21 cellular contexts compared by ENCODE assay signal in the genomic region with DNA sequence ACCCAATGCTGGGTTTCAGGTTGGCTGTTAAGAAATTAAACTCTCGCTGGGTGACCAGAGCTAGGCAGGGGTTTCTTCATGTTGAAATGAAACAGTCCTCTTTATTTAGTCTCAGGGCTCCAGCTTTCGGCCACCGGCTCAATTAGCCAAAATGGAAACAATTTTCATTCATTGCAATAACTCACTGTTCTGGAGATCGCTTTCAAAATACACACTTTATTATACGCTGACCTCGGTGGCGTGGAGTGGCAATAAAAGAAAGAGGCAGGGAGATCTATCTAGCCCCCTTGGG. TPM values are rescaled to one million over a fixed set of nuclear protein-coding genes. Genes with fewer than 3 reads are reported as not detected.
A peak's percentile ranks its signal among the peaks of the same experiment; 100 is the strongest.
DNase-seq lines count a peak whose midpoint lies in the region; ATAC-seq and TF ChIP-seq lines count a peak whose summit lies in the region.
"Had no signal": no experiment of that assay in that cellular context is flagged by ENCODE, and none has a peak within 500 bp of the region (broad histone marks: within the 10 kb centered on the region; RNA-seq: fewer than 3 reads in every experiment).

No MANE protein-coding gene starts in this region.

- in situ Hi-C loops in GM13977 (cut with MboI; ENCODE audit: low pct_unique_long_range_greater_than_20kb, low sequenced_read_pairs, unreplicated experiment): loop anchor here (10.0 kb wide), 1 partner anchor 533 kb away; no protein-coding TSS in a partner anchor

- ATAC-seq in WTC11 (no peak), GM21526 (IDR thresholded peaks at IDR 0.05; ENCODE audit: low FRiP score, unreplicated experiment) (no peak)
- ATAC-seq: naive thymus-derived CD8-positive, alpha-beta T cell; T-cell had no signal

- H3K36me3 Mint-ChIP-seq in WTC11 (no peaks in the 10 kb centered on the region), osteocyte (ENCODE audit: unreplicated experiment) (peaks cover 7% of the 10 kb centered on the region)
- H3K36me3 Mint-ChIP-seq: CD4-positive, alpha-beta memory T cell had no signal

- H3K4me1 Mint-ChIP-seq in WTC11 (peaks cover 64% of the 10 kb centered on the region), osteocyte (ENCODE audit: unreplicated experiment) (peaks cover 29% of the 10 kb centered on the region)

- peak overlapping the region; percentile 74 for H3K4me3 ChIP-seq in iPS-18a (ENCODE audit: low read length)
- H3K4me3 ChIP-seq in uterus: no peak overlapping the region

- H3K9me3 Mint-ChIP-seq in WTC11 (no peaks in the 10 kb centered on the region), osteocyte (ENCODE audit: unreplicated experiment) (no peaks in the 10 kb centered on the region)

- H3K9me3 ChIP-seq in iPS-18a (ENCODE audit: control insufficient read depth, low read depth, low read length) (no peaks in the 10 kb centered on the region), uterus (no peaks in the 10 kb centered on the region)
- H3K9me3 ChIP-seq: vagina had no signal

- no peak overlapping the region for H3K27ac Mint-ChIP-seq in WTC11
- H3K27ac Mint-ChIP-seq in osteocyte (ENCODE audit: unreplicated experiment): no peak overlapping the region
- H3K27ac Mint-ChIP-seq: CD4-positive, alpha-beta memory T cell; memory B cell; naive thymus-derived CD8-positive, alpha-beta T cell had no signal

- H3K9ac ChIP-seq in iPS-18a (ENCODE audit: low read length): no peak overlapping the region

- POLR2A ChIA-PET in WTC11 (lab: Charles Lee): interaction anchor here (0.6 kb wide), 1 partner anchor 8 kb away, joined by 6 read pairs; no protein-coding TSS in a partner anchor

- intact Hi-C loops in uterus (cut with DNase I; ENCODE audit: low total_unique reads): no loop called here

- peaks cover 73% of the 10 kb centered on the region for H3K27me3 ChIP-seq in iPS-18a (ENCODE audit: control insufficient read depth, insufficient read depth, low read length)
- H3K27me3 ChIP-seq in uterus: peaks cover 23 to 53% of the 10 kb centered on the region in 2 donors
- H3K27me3 ChIP-seq: vagina had no signal

- H3K27ac ChIP-seq in iPS-18a (ENCODE audit: low read length) (no peak overlapping the region), uterus (no peak overlapping the region)
- H3K27ac ChIP-seq: vagina had no signal

- peaks cover 71% of the 10 kb centered on the region for H3K27me3 Mint-ChIP-seq in WTC11 (ENCODE audit: low read depth)
- H3K27me3 Mint-ChIP-seq in osteocyte (ENCODE audit: unreplicated experiment): peaks cover 69% of the 10 kb centered on the region

- H3K4me3 Mint-ChIP-seq in WTC11: peak overlapping the region; percentile 82
- H3K4me3 Mint-ChIP-seq in osteocyte (ENCODE audit: unreplicated experiment): peak overlapping the region; percentile 77
- H3K4me3 Mint-ChIP-seq: memory B cell had no signal

- no peaks in the 10 kb centered on the region for H3K36me3 ChIP-seq in iPS-18a (ENCODE audit: control insufficient read depth, low read depth, low read length)
- H3K36me3 ChIP-seq in uterus: no peaks in the 10 kb centered on the region
- H3K36me3 ChIP-seq: vagina had no signal

- H3K4me1 ChIP-seq in iPS-18a (ENCODE audit: control insufficient read depth, low read depth, low read length) (peaks cover 49% of the 10 kb centered on the region), uterus (peaks cover 0 to 3% of the 10 kb centered on the region in 2 donors)

- DNase-seq in GM13977 (ENCODE audit: low spot score): peak; percentile 23
- no peak for DNase-seq in WTC11 (ENCODE audit: low spot score)
- DNase-seq in osteocyte (ENCODE audit: extremely low spot score, unreplicated experiment): no peak
- no peak for DNase-seq in uterus
- DNase-seq in HK-2 (ENCODE audit: unreplicated experiment): no peak
- DNase-seq in activated CD4-positive, CD25-positive, alpha-beta regulatory T cell (lab: John Stamatoyannopoulos, UW): no peak
- DNase-seq: activated CD4-positive, alpha-beta T cell treated with anti-CD3 and anti-CD28 coated beads, Interleukin-2, amount 50 U/mL, for 4 hours; activated gamma-delta T cell treated with Interleukin-2 at 50 U/mL for 16 hours; amygdala; CD4-positive, alpha-beta memory T cell; cerebellar nuclear complex; DMS79; naive thymus-derived CD8-positive, alpha-beta T cell; NCI-H526; Right ventricle myocardium superior; stimulated activated CD4-positive, alpha-beta T cell treated with anti-CD3 and anti-CD28 coated beads, Interleukin-4, amount 100 ng/mL, for 1 hour; T-cell had no signal

- TF ChIP-seq POLR2A in uterus (IDR thresholded peaks at IDR 0.05): no peak

- CTCF ChIA-PET in WTC11 (lab: Charles Lee): interaction anchor here (1.8 to 6.3 kb wide), 3 partner anchors 39 to 519 kb away, joined by 5 to 142 read pairs (median 25); no protein-coding TSS in a partner anchor

- TF ChIP-seq CTCF in GM13977 (IDR thresholded peaks at IDR 0.05; ENCODE audit: extremely low read depth, insufficient read depth, missing control alignments): no peak
- no peak for TF ChIP-seq CTCF in WTC11 (IDR thresholded peaks at IDR 0.05)
- no peak for TF ChIP-seq CTCF in osteocyte (IDR thresholded peaks at IDR 0.05)
- no peak for TF ChIP-seq CTCF in uterus (IDR thresholded peaks at IDR 0.05)

TF ChIP-seq in WTC11, 78 proteins besides CTCF, POLR2A, EP300 and RAD21:
- TF ChIP-seq ZNF138 (CRISPR knock-in tag; conservative IDR thresholded peaks at IDR 0.05): no peak
- TF ChIP-seq, protein P1, sequence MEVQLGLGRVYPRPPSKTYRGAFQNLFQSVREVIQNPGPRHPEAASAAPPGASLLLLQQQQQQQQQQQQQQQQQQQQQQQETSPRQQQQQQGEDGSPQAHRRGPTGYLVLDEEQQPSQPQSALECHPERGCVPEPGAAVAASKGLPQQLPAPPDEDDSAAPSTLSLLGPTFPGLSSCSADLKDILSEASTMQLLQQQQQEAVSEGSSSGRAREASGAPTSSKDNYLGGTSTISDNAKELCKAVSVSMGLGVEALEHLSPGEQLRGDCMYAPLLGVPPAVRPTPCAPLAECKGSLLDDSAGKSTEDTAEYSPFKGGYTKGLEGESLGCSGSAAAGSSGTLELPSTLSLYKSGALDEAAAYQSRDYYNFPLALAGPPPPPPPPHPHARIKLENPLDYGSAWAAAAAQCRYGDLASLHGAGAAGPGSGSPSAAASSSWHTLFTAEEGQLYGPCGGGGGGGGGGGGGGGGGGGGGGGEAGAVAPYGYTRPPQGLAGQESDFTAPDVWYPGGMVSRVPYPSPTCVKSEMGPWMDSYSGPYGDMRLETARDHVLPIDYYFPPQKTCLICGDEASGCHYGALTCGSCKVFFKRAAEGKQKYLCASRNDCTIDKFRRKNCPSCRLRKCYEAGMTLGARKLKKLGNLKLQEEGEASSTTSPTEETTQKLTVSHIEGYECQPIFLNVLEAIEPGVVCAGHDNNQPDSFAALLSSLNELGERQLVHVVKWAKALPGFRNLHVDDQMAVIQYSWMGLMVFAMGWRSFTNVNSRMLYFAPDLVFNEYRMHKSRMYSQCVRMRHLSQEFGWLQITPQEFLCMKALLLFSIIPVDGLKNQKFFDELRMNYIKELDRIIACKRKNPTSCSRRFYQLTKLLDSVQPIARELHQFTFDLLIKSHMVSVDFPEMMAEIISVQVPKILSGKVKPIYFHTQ (CRISPR knock-in tag; IDR thresholded peaks at IDR 0.05): no peak
- TF ChIP-seq, protein P2, sequence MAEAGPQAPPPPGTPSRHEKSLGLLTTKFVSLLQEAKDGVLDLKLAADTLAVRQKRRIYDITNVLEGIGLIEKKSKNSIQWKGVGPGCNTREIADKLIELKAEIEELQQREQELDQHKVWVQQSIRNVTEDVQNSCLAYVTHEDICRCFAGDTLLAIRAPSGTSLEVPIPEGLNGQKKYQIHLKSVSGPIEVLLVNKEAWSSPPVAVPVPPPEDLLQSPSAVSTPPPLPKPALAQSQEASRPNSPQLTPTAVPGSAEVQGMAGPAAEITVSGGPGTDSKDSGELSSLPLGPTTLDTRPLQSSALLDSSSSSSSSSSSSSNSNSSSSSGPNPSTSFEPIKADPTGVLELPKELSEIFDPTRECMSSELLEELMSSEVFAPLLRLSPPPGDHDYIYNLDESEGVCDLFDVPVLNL (CRISPR knock-in tag; IDR thresholded peaks at IDR 0.05; ENCODE audit: borderline replicate concordance, low read depth): no peak

RNA-seq across cellular contexts. Expression of a gene that starts 3.8 kb away (rescaled TPM):
- total RNA-seq in WTC11 (2021) (4.1 to 12.5 TPM (median 4.7 TPM) in 3 replicates), osteocyte (5.6 and 5.9 TPM in 2 replicates), uterus (10 to 100 TPM; 12.8 to 76.9 (median 35.1) TPM)
- total RNA-seq: CD4-positive, alpha-beta memory T cell; naive thymus-derived CD8-positive, alpha-beta T cell had no signal
